Comparison of ENCODE assay signal across 1 cellular context in the genomic region with DNA sequence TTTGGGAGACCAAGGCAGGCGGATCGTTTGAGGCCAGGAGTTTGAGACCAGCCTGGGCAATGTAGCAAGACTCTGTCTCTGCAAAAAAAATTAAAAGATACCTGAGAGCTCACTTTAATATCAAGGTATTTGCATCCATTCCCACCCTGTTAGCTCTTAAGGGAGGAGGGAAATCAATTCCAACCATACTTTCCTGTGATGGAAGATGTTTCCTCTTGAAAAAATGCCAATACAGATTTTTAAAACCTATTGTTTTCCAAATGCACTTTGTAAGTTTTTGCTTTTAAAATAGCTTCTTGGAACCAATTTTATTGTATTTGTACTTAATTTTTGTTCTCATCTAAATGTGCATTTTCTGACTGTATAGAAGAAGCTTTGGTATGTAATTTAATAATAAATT.
TF ChIP-seq lines count a peak whose summit lies in the region.

No MANE protein-coding gene starts in this region.

TF ChIP-seq in endothelial cell of umbilical vein, 7 proteins besides CTCF, POLR2A, EP300 and RAD21 (continued from another document):
- no peak for TF ChIP-seq MAX (IDR thresholded peaks at IDR 0.05; ENCODE audit: insufficient read depth, insufficient read length)
